Comparison of ENCODE assay signal across 16 cellular contexts in the genomic region with DNA sequence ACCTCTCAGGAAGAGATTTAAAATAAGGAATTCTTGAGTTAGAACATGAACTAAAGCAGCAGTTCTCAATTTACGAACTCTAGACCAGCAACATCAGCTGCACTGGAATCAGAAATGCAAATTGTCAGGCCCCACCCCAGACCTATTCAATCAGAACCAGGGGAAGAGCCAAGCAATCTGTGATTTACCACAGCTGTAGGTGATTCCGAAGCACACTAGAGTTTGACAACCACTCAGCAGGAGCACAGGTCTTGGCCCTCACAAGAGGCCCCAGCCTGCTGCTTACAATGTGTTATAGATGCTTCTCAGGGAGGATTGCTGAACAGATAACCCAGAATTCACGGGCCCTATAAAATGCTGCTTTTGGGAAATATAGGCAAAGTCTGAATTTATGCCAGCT.
A peak's percentile ranks its signal among the peaks of the same experiment; 100 is the strongest.
DNase-seq lines count a peak whose midpoint lies in the region; ATAC-seq and TF ChIP-seq lines count a peak whose summit lies in the region.
"Had no signal": no experiment of that assay in that cellular context is flagged by ENCODE, and none has a peak within 500 bp of the region (broad histone marks: within the 10 kb centered on the region; RNA-seq: fewer than 3 reads in every experiment).

No MANE protein-coding gene starts in this region.

- H3K27me3 Mint-ChIP-seq in activated B cell treated with CpG ODN at 0.5 μM for 24 hours: no peaks in the 10 kb centered on the region

- intact Hi-C loops in activated B cell treated with CpG ODN at 0.5 μM for 24 hours (cut with micrococcal nuclease): loop anchor here (2.0 kb wide), 1 partner anchor 18 kb away; no protein-coding TSS in a partner anchor

- no peaks in the 10 kb centered on the region for H3K27me3 ChIP-seq in BLaER1 treated with 17β-estradiol and CSF1 and Interleukin-3, amounts not matched to agents 10 nM and 100 nM
- H3K27me3 ChIP-seq: pancreas, SJSA1 had no signal

- H3K4me1 ChIP-seq in BLaER1 treated with 17β-estradiol and CSF1 and Interleukin-3, amounts not matched to agents 10 nM and 100 nM: peaks cover 21 to 32% (median 26%) of the 10 kb centered on the region in 10 experiments

- H4K20me1 ChIP-seq in BLaER1 treated with 17β-estradiol and CSF1 and Interleukin-3, amounts not matched to agents 10 nM and 100 nM: no peaks in the 10 kb centered on the region

- POLR2A ChIA-PET in activated B cell treated with CpG ODN at 0.5 μM for 24 hours (lab: Charles Lee): interaction anchor here (1.1 kb wide), 1 partner anchor 10 kb away, joined by 3 read pairs; no protein-coding TSS in a partner anchor

- H3K9me3 Mint-ChIP-seq in activated B cell treated with CpG ODN at 0.5 μM for 24 hours: no peaks in the 10 kb centered on the region
- H3K9me3 Mint-ChIP-seq: immature natural killer cell had no signal

- peak overlapping the region in 8 of 11 experiments; percentile 8 to 84 (median 50); a peak in 12 of 22 replicates for H3K4me2 ChIP-seq in BLaER1 treated with 17β-estradiol and CSF1 and Interleukin-3, amounts not matched to agents 10 nM and 100 nM

- DNase-seq in activated B cell treated with CpG ODN at 0.5 μM for 24 hours: no peak
- DNase-seq in Kasumi-1 (lab: John Stamatoyannopoulos, UW): no peak
- DNase-seq in GM20000 (ENCODE audit: low spot score): no peak
- DNase-seq in SW 1271 (lab: John Stamatoyannopoulos, UW): no peak
- DNase-seq: activated naive CD4-positive, alpha-beta T cell treated with anti-CD3 and anti-CD28 coated beads, Interleukin-2, amount 50 U/mL, for 16 hours; Calu3; immature natural killer cell; NCI-H2171; pancreas; stimulated activated CD4-positive, alpha-beta T cell treated with anti-CD3 and anti-CD28 coated beads, Interleukin-12 subunit alpha, Interleukin-12 subunit beta, amount 100 ng/mL, for 4 hours had no signal

- 0 out of 22 replicates have a peak overlapping the region, but pooled peaks of 1 of the 11 experiments have one; percentile 17 for H3K27ac ChIP-seq in BLaER1 treated with 17β-estradiol and CSF1 and Interleukin-3, amounts not matched to agents 10 nM and 100 nM
- H3K27ac ChIP-seq: pancreas, SJSA1, thoracic aorta had no signal

- peak overlapping the region; percentile 84 for H3K4me3 Mint-ChIP-seq in activated B cell treated with CpG ODN at 0.5 μM for 24 hours
- H3K4me3 Mint-ChIP-seq: immature natural killer cell had no signal

- no peaks in the 10 kb centered on the region for H3K36me3 ChIP-seq in BLaER1 treated with 17β-estradiol and CSF1 and Interleukin-3, amounts not matched to agents 10 nM and 100 nM
- H3K36me3 ChIP-seq: pancreas, thoracic aorta had no signal

- no peaks in the 10 kb centered on the region for H3K9me3 ChIP-seq in BLaER1 treated with 17β-estradiol and CSF1 and Interleukin-3, amounts not matched to agents 10 nM and 100 nM (replicated peaks in 1 of 11)
- H3K9me3 ChIP-seq: pancreas, SJSA1, thoracic aorta had no signal

- H3K9ac ChIP-seq in BLaER1 treated with 17β-estradiol and CSF1 and Interleukin-3, amounts not matched to agents 10 nM and 100 nM: no peak overlapping the region

- CTCF ChIA-PET in activated B cell treated with CpG ODN at 0.5 μM for 24 hours (lab: Charles Lee): no interaction called here

- H3K4me1 Mint-ChIP-seq in activated B cell treated with CpG ODN at 0.5 μM for 24 hours: peaks cover 41% of the 10 kb centered on the region

- TF ChIP-seq CTCF in activated B cell treated with CpG ODN at 0.5 μM for 24 hours (IDR thresholded peaks at IDR 0.05) (no peak), GM20000 (IDR thresholded peaks at IDR 0.05; ENCODE audit: extremely low read depth, missing control alignments) (no peak)

- peaks cover 4% of the 10 kb centered on the region for H3K36me3 Mint-ChIP-seq in activated B cell treated with CpG ODN at 0.5 μM for 24 hours (ENCODE audit: low read depth)
- H3K36me3 Mint-ChIP-seq: immature natural killer cell had no signal

- no peak overlapping the region for H3K4me3 ChIP-seq in BLaER1 treated with 17β-estradiol and CSF1 and Interleukin-3, amounts not matched to agents 10 nM and 100 nM
- H3K4me3 ChIP-seq: pancreas, SJSA1, thoracic aorta had no signal

- ATAC-seq in GM19452 (IDR thresholded peaks at IDR 0.05; ENCODE audit: unreplicated experiment) (peak; percentile 48), HG02852 (IDR thresholded peaks at IDR 0.05; ENCODE audit: unreplicated experiment) (peak; percentile 64), activated B cell treated with CpG ODN at 0.5 μM for 24 hours (ENCODE audit: low read depth) (peak; percentile 85), HG02970 (IDR thresholded peaks at IDR 0.05; ENCODE audit: low FRiP score, unreplicated experiment) (no peak)
- ATAC-seq: pancreas had no signal

- H3K27ac Mint-ChIP-seq in activated B cell treated with CpG ODN at 0.5 μM for 24 hours: peak overlapping the region; percentile 94
- H3K27ac Mint-ChIP-seq: immature natural killer cell had no signal
